In the genomic region with DNA sequence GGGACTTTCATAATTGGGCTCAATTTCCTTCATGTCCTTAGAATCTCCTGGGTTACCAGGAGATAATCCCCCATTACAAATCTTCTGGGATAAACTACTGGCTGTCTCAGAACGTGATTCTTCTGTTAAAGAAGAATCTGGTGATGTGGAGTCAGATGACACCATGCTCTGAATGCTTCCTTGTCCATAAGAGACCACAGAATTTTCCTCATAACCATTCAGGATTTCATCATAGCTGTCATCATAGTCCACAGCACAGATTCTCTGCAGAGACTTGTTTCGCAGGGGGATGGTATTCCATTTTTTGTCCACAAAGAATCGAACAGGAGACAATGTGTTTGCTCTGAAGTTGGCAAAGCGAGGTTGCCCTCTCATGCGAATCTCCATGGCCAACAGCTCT, we compare ENCODE assay signal across 14 cellular contexts.
A peak's percentile ranks its signal among the peaks of the same experiment; 100 is the strongest.
DNase-seq lines count a peak whose midpoint lies in the region; ATAC-seq and TF ChIP-seq lines count a peak whose summit lies in the region.
"Had no signal": no experiment of that assay in that cellular context is flagged by ENCODE, and none has a peak within 500 bp of the region (broad histone marks: within the 10 kb centered on the region; RNA-seq: fewer than 3 reads in every experiment).

No MANE protein-coding gene starts in this region.

- H3K9me3 Mint-ChIP-seq in activated naive CD8-positive, alpha-beta T cell (ENCODE audit: low read depth), result no peaks in the 10 kb centered on the region
- H3K9me3 Mint-ChIP-seq: mesothelial cell of epicardium had no signal

- ATAC-seq in GM21381 (IDR thresholded peaks at IDR 0.05; ENCODE audit: unreplicated experiment) (no peak), GM18858 (IDR thresholded peaks at IDR 0.05; ENCODE audit: unreplicated experiment) (no peak), GM21576 (IDR thresholded peaks at IDR 0.05; ENCODE audit: unreplicated experiment) (no peak), HG03175 (IDR thresholded peaks at IDR 0.05; ENCODE audit: unreplicated experiment) (no peak)

- DNase-seq in AG09319 (ENCODE audit: extremely low read depth, low read depth) (peak; percentile 14), HCEC 1CT (peak; percentile 15), iris pigment epithelial cell (ENCODE audit: low read depth) (peak; percentile 88)
- DNase-seq: activated CD4-positive, alpha-beta T cell treated with anti-CD3 and anti-CD28 coated beads for 4 hours; activated gamma-delta T cell; NCI-H2029; stimulated activated CD4-positive, alpha-beta T cell treated with anti-CD3 and anti-CD28 coated beads, Interleukin-4, amount 100 ng/mL, for 1 hour; stimulated activated naive CD4-positive, alpha-beta T cell treated with Interleukin-2 at 50 U/mL for 16 hours had no signal

- peak overlapping the region; percentile 66 for H3K4me3 Mint-ChIP-seq in activated naive CD8-positive, alpha-beta T cell
- H3K4me3 Mint-ChIP-seq: mesothelial cell of epicardium had no signal

- H3K27me3 Mint-ChIP-seq in activated naive CD8-positive, alpha-beta T cell, result no peaks in the 10 kb centered on the region

- peaks cover 56% of the 10 kb centered on the region for H3K4me1 Mint-ChIP-seq in activated naive CD8-positive, alpha-beta T cell (ENCODE audit: low read depth)

- H3K36me3 Mint-ChIP-seq in activated naive CD8-positive, alpha-beta T cell, result peaks cover 15% of the 10 kb centered on the region

- peak overlapping the region; percentile 72 for H3K27ac Mint-ChIP-seq in activated naive CD8-positive, alpha-beta T cell
- H3K27ac Mint-ChIP-seq: mesothelial cell of epicardium had no signal

- no peak for TF ChIP-seq CTCF in AG09319 (IDR thresholded peaks at IDR 0.05; ENCODE audit: low read depth, low read length)

Comparison
In these comparisons a context has a peak if more than half of its experiments do, and no peak if none do; other contexts are left out.
1. DNase-seq: peak in every context shown above with its lines; median percentile 88 in iris pigment epithelial cell; 15 in HCEC 1CT; 14 in AG09319.